ENCODE assay signal across 19 cellular contexts in genomic region chr17:75301031-75301430, GRCh38.
"Had no signal": no experiment of that assay in that cellular context is flagged by ENCODE, and none has a peak within 500 bp of the region (broad histone marks: within the 10 kb centered on the region; RNA-seq: fewer than 3 reads in every experiment).

No MANE protein-coding gene starts in this region.

- H3K9me3 ChIP-seq: prostate gland, testis had no signal

- DNase-seq: activated CD4-positive, alpha-beta memory T cell treated with anti-CD3 and anti-CD28 coated beads, Interleukin-2, amount 10 ng/mL, durations not matched to agents 7 days and 5 days; activated CD4-positive, alpha-beta T cell treated with anti-CD3 and anti-CD28 coated beads for 48 hours; activated CD4-positive, CD25-positive, alpha-beta regulatory T cell; activated naive CD4-positive, alpha-beta T cell treated with anti-CD3 and anti-CD28 coated beads for 36 hours; activated naive CD8-positive, alpha-beta T cell treated with anti-CD3 and anti-CD28 coated beads, Interleukin-2, amount 50 U/mL, for 24 hours; activated T-cell treated with anti-CD3 and anti-CD28 coated beads, Interleukin-2, amount 50 U/mL, for 24 hours; anterior cingulate cortex; brain microvascular endothelial cell; central memory CD4-positive, alpha-beta T cell; foreskin melanocyte; glutamatergic neuron; kidney; mesenchymal stem cell; right cardiac atrium; stimulated activated CD4-positive, alpha-beta T cell treated with anti-CD3 and anti-CD28 coated beads, Interleukin-2, amount 100 ng/mL, for 48 hours; testis had no signal

- H3K4me3 Mint-ChIP-seq: activated CD4-positive, alpha-beta memory T cell treated with anti-CD3 and anti-CD28 coated beads, Interleukin-2, amount 10 ng/mL, durations not matched to agents 7 days and 5 days; activated naive CD4-positive, alpha-beta T cell treated with anti-CD3 and anti-CD28 coated beads for 36 hours; activated naive CD8-positive, alpha-beta T cell treated with anti-CD3 and anti-CD28 coated beads, Interleukin-2, amount 50 U/mL, for 24 hours; activated T-cell treated with anti-CD3 and anti-CD28 coated beads, Interleukin-2, amount 50 U/mL, for 24 hours; nephron had no signal

- H3K9me3 Mint-ChIP-seq: activated CD4-positive, alpha-beta memory T cell treated with anti-CD3 and anti-CD28 coated beads, Interleukin-2, amount 10 ng/mL, durations not matched to agents 7 days and 5 days; activated naive CD4-positive, alpha-beta T cell treated with anti-CD3 and anti-CD28 coated beads for 36 hours; activated naive CD8-positive, alpha-beta T cell treated with anti-CD3 and anti-CD28 coated beads, Interleukin-2, amount 50 U/mL, for 24 hours; activated T-cell treated with anti-CD3 and anti-CD28 coated beads, Interleukin-2, amount 50 U/mL, for 24 hours; nephron had no signal

- H3K4me1 ChIP-seq: prostate gland had no signal

- H3K27ac ChIP-seq: brain microvascular endothelial cell, prostate gland, testis had no signal

- H3K27me3 ChIP-seq: brain microvascular endothelial cell, testis had no signal

- H3K36me3 ChIP-seq: brain microvascular endothelial cell, prostate gland had no signal

- H3K27ac Mint-ChIP-seq: activated CD4-positive, alpha-beta memory T cell treated with anti-CD3 and anti-CD28 coated beads, Interleukin-2, amount 10 ng/mL, durations not matched to agents 7 days and 5 days; activated naive CD4-positive, alpha-beta T cell treated with anti-CD3 and anti-CD28 coated beads for 36 hours; activated naive CD8-positive, alpha-beta T cell treated with anti-CD3 and anti-CD28 coated beads, Interleukin-2, amount 50 U/mL, for 24 hours; activated T-cell treated with anti-CD3 and anti-CD28 coated beads, Interleukin-2, amount 50 U/mL, for 24 hours; nephron had no signal

- ATAC-seq: activated naive CD8-positive, alpha-beta T cell treated with anti-CD3 and anti-CD28 coated beads, Interleukin-2, amount 50 U/mL, for 24 hours had no signal

- H3K4me1 Mint-ChIP-seq: nephron had no signal

- H3K27me3 Mint-ChIP-seq: activated CD4-positive, alpha-beta memory T cell treated with anti-CD3 and anti-CD28 coated beads, Interleukin-2, amount 10 ng/mL, durations not matched to agents 7 days and 5 days; activated naive CD8-positive, alpha-beta T cell treated with anti-CD3 and anti-CD28 coated beads, Interleukin-2, amount 50 U/mL, for 24 hours; activated T-cell treated with anti-CD3 and anti-CD28 coated beads, Interleukin-2, amount 50 U/mL, for 24 hours had no signal

- H3K4me3 ChIP-seq: prostate gland, skin epidermis, testis had no signal
